ENCODE assay signal across 9 cellular contexts in genomic region chr15:52653451-52653964, GRCh38.
A peak's percentile ranks its signal among the peaks of the same experiment; 100 is the strongest.
DNase-seq lines count a peak whose midpoint lies in the region; ATAC-seq lines count a peak whose summit lies in the region.
"Had no signal": no experiment of that assay in that cellular context is flagged by ENCODE, and none has a peak within 500 bp of the region (broad histone marks: within the 10 kb centered on the region; RNA-seq: fewer than 3 reads in every experiment).

No MANE protein-coding gene starts in this region.

- peak overlapping the region; percentile 82 for H3K27ac ChIP-seq in subcutaneous abdominal adipose tissue (ENCODE audit: low read depth, low read length)

- H3K4me3 ChIP-seq in adipocyte (ENCODE audit: low read length) (peak overlapping the region; percentile 77), subcutaneous abdominal adipose tissue (ENCODE audit: low read depth in 1 of 5, low read length in 5 of 5) (no peak overlapping the region)

- DNase-seq in HS-5 (ENCODE audit: low read depth) (peak; percentile 80), adipocyte (ENCODE audit: low read depth) (peak; percentile 87), iPS-NIHi11 (ENCODE audit: low spot score) (peak; percentile 17), DMS153 (lab: John Stamatoyannopoulos, UW) (no peak), NCI-H128 (lab: John Stamatoyannopoulos, UW; ENCODE audit: unreplicated experiment) (no peak)

- H3K9me3 ChIP-seq in adipocyte (ENCODE audit: control insufficient read depth, low read length) = no peaks in the 10 kb centered on the region
- H3K9me3 ChIP-seq in subcutaneous abdominal adipose tissue (ENCODE audit: control insufficient read depth in 5 of 5, low read length in 5 of 5) = no peaks in the 10 kb centered on the region

- H3K36me3 ChIP-seq in adipocyte (ENCODE audit: control insufficient read depth, insufficient read depth, low read length, severe bottlenecking) (peaks cover 46% of the 10 kb centered on the region), subcutaneous abdominal adipose tissue (ENCODE audit: control insufficient read depth in 5 of 5, insufficient read depth in 5 of 5, low read length in 5 of 5) (peaks cover 2 to 20% (median 17%) of the 10 kb centered on the region in 5 donors)

- peaks cover 98% of the 10 kb centered on the region for H3K4me1 ChIP-seq in adipocyte (ENCODE audit: control insufficient read depth, insufficient read depth, low read length)
- H3K4me1 ChIP-seq in subcutaneous abdominal adipose tissue (ENCODE audit: control insufficient read depth in 5 of 5, insufficient read depth in 5 of 5, low read length in 5 of 5) = peaks cover 9 to 78% (median 45%) of the 10 kb centered on the region in 5 donors

- no peaks in the 10 kb centered on the region for H3K27me3 ChIP-seq in adipocyte (replicated peaks; ENCODE audit: control insufficient read depth, insufficient read depth, low read length)
- no peaks in the 10 kb centered on the region for H3K27me3 ChIP-seq in subcutaneous abdominal adipose tissue (ENCODE audit: control insufficient read depth in 5 of 5, insufficient read depth in 4 of 5, low read length in 5 of 5)

- ATAC-seq in HG03108 (IDR thresholded peaks at IDR 0.05; ENCODE audit: unreplicated experiment) (no peak), GM21390 (IDR thresholded peaks at IDR 0.05; ENCODE audit: unreplicated experiment) (no peak)
- ATAC-seq: left lobe of liver had no signal

- H3K9ac ChIP-seq in adipocyte (ENCODE audit: low read length) (peak overlapping the region; percentile 83), subcutaneous abdominal adipose tissue (ENCODE audit: low read length in 5 of 5) (peak overlapping the region in 2 of 5 donors; percentile 1 to 16)

Comparison
In these comparisons a context has a peak if more than half of its experiments do, and no peak if none do; other contexts are left out.
1. DNase-seq: peak in HS-5 (single experiment), adipocyte (single experiment) and iPS-NIHi11 (single experiment); none in DMS153 (single experiment) and NCI-H128 (single experiment).